ENCODE assay signal across 8 cellular contexts in the genomic region with DNA sequence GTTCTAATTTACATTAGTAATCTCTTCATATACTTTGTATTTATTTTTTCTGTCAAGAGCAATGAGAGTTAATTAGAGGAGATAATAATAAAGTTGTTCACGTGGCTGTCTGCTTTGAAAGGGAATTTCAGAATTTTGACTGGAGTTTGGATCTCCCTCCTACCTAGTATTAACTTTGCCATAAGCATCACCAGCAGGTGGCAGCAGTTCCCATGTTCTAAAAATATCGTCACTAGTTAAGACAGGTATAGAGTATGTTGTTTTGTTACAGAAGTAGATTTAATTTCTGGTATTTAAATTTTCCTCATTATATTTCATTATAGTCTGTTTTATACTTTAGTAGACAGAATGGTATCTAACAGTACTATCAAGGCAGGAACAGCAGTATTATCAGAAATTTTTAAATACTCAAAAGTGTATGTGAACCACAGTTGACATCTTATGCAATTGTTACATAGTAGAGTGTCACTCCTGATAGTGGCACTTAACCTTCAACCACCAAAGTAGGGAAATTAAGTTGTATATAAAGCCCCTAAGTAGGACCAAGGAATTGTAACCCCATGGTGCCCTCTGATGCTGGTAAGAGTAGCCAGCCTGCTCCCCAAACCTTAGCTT. TPM values are rescaled to one million over a fixed set of nuclear protein-coding genes. Genes with fewer than 3 reads are reported as not detected.
DNase-seq lines count a peak whose midpoint lies in the region; ATAC-seq and TF ChIP-seq lines count a peak whose summit lies in the region.

No MANE protein-coding gene starts in this region.

- intact Hi-C loops in HCT116 (cut with micrococcal nuclease) (loop anchor here (1.0 kb wide), 1 partner anchor 152 kb away; no protein-coding TSS in a partner anchor), lower lobe of right lung (cut with DNase I) (loop anchor here (10.0 kb wide), 1 partner anchor 142 kb away; no protein-coding TSS in a partner anchor)

- H3K9me3 ChIP-seq in HCT116 (ENCODE audit: control insufficient read depth in 1 of 2, insufficient read depth in 1 of 2, low read depth in 1 of 2, low read length in 2 of 2): no peaks in the 10 kb centered on the region
- H3K9me3 ChIP-seq in lower lobe of right lung: no peaks in the 10 kb centered on the region

- H4K20me1 ChIP-seq in HCT116 (ENCODE audit: insufficient read depth): no peaks in the 10 kb centered on the region

- TF ChIP-seq CTCF in HCT116 (IDR thresholded peaks at IDR 0.05 in 2 of 3, conservative IDR thresholded peaks at IDR 0.05 in 1 of 3; ENCODE audit: borderline replicate concordance in 1 of 3, insufficient read depth in 1 of 3, low read depth in 2 of 3, low read length in 2 of 3) (peak; percentile 69 to 82 (median 79)), coronary artery (IDR thresholded peaks at IDR 0.05) (peak; percentile 62), lower lobe of right lung (IDR thresholded peaks at IDR 0.05) (peak; percentile 87)

- H3K36me3 ChIP-seq in HCT116 (ENCODE audit: control insufficient read depth in 1 of 2, insufficient read depth in 2 of 2, low read length in 2 of 2) (peaks cover 6 to 22% of the 10 kb centered on the region in 2 experiments; a peak in 3 of 4 replicates), lower lobe of right lung (peaks cover 78% of the 10 kb centered on the region)

- POLR2A ChIA-PET in HCT116 (lab: Charles Lee): no interaction called here

- DNase-seq in D341Med (ENCODE audit: low spot score) (peak; percentile 46), HCT116 (ENCODE audit: low read depth, low spot score) (no peak), NCI-H446 treated with DMSO at 0.1 percent for 48 hours (lab: John Stamatoyannopoulos, UW) (peak; percentile 7), coronary artery (ENCODE audit: low spot score) (no peak), lower lobe of right lung (no peak)
- peak; percentile 74 to 88 for DNase-seq in activated CD4-positive, alpha-beta T cell treated with anti-CD3 and anti-CD28 coated beads for 4 hours
- DNase-seq in stimulated activated CD8-positive, alpha-beta memory T cell treated with anti-CD3 and anti-CD28 coated beads, Interleukin-2, amount 100 ng/mL, for 48 hours (ENCODE audit: low read depth in 2 of 2): peak; percentile 49 to 66

- H3K9ac ChIP-seq in HCT116 (ENCODE audit: low read length): no peak overlapping the region

- no peak overlapping the region for H3K4me2 ChIP-seq in HCT116 (ENCODE audit: low read length)

- peak; percentile 88 for ATAC-seq in HCT116
- peak; percentile 71 to 85 for ATAC-seq in lower lobe of right lung
- no peak for ATAC-seq in HG03139 (IDR thresholded peaks at IDR 0.05; ENCODE audit: unreplicated experiment)

- RAD21 ChIA-PET in HCT116 (lab: Charles Lee; ENCODE audit: low non-redundant PET in 1 of 2, low total read pairs in 2 of 2, uncharacterized antibody in 2 of 2, unreplicated experiment in 2 of 2): no interaction called here

- CTCF ChIA-PET in HCT116 (lab: Charles Lee): interaction anchor here (0.9 to 3.9 kb wide), 4 partner anchors 19 to 300 kb away, joined by 3 to 39 read pairs (median 3); no protein-coding TSS in a partner anchor

- no peaks in the 10 kb centered on the region for H3K4me1 ChIP-seq in HCT116 (ENCODE audit: control insufficient read depth in 1 of 2, insufficient read depth in 2 of 2, low read length in 2 of 2)
- H3K4me1 ChIP-seq in lower lobe of right lung: no peaks in the 10 kb centered on the region

- peak; percentile 78 for TF ChIP-seq RAD21 in HCT116 (IDR thresholded peaks at IDR 0.05; ENCODE audit: low read depth)

- BruUV-seq in HCT116 (replicated peaks; lab: Mats Ljungman, UMichigan): no TSS peak

- H3K27ac ChIP-seq in HCT116 (ENCODE audit: low read depth, low read length): no peak overlapping the region
- no peak overlapping the region for H3K27ac ChIP-seq in coronary artery
- H3K27ac ChIP-seq in lower lobe of right lung: no peak overlapping the region

- H3K27me3 ChIP-seq in HCT116 (ENCODE audit: insufficient read depth, low read length): no peaks in the 10 kb centered on the region
- no peaks in the 10 kb centered on the region for H3K27me3 ChIP-seq in lower lobe of right lung (ENCODE audit: low read depth)

- H3K4me3 ChIP-seq in HCT116 (replicated peaks in 1 of 2; ENCODE audit: low read depth in 1 of 2, low read length in 2 of 2) (no peak overlapping the region), coronary artery (no peak overlapping the region), lower lobe of right lung (no peak overlapping the region)

- H2AFZ ChIP-seq in HCT116 (ENCODE audit: low read depth, low read length, poor library complexity, severe bottlenecking): no peak overlapping the region

- H3K79me2 ChIP-seq in HCT116 (ENCODE audit: insufficient read depth, low read length): no peaks in the 10 kb centered on the region

- H3K9me2 ChIP-seq in HCT116 (ENCODE audit: insufficient read depth): no peaks in the 10 kb centered on the region

- TF ChIP-seq POLR2A in HCT116 (IDR thresholded peaks at IDR 0.05; ENCODE audit: borderline replicate concordance, extremely low read depth, insufficient read depth, insufficient read length): no peak

TF ChIP-seq in HCT116, 20 proteins besides CTCF, POLR2A, EP300 and RAD21:
- TF ChIP-seq FOSL1 (IDR thresholded peaks at IDR 0.05; ENCODE audit: low read depth): no peak
- 0 out of 2 replicates have a peak, but pooled peaks have one; percentile 13 for TF ChIP-seq JUND (IDR thresholded peaks at IDR 0.05)
TF ChIP-seq in HCT116: peak in this region for 1.

RNA-seq across cellular contexts. Expression of a gene that starts 20.4 kb away (rescaled TPM):
- total RNA-seq in HCT116 (2021; ENCODE audit: unreplicated experiment) (45.6 TPM), lower lobe of right lung (38.3 TPM)
- polyA plus RNA-seq in HCT116 (2012): 37.1 and 42.8 TPM in 2 replicates

RNA-seq across cellular contexts. Expression of a gene that starts 23.6 kb away (rescaled TPM):
- total RNA-seq in HCT116 (2021; ENCODE audit: unreplicated experiment): 37.5 TPM
- 21.3 and 28.3 TPM in 2 replicates for polyA plus RNA-seq in HCT116 (2012)
- 47.1 TPM for total RNA-seq in lower lobe of right lung

RNA-seq across cellular contexts. Expression of a gene that starts 34.5 kb away (rescaled TPM):
- 0.02 TPM for total RNA-seq in HCT116 (2021; ENCODE audit: unreplicated experiment)
- polyA plus RNA-seq in HCT116 (2012): 0.42 and 0.50 TPM in 2 replicates
- total RNA-seq in lower lobe of right lung: 14.9 TPM

Comparison
In these comparisons a context has a peak if more than half of its experiments do, and no peak if none do; other contexts are left out.
1. DNase-seq: peak in D341Med (single experiment), NCI-H446 treated with DMSO at 0.1 percent for 48 hours (single experiment), activated CD4-positive, alpha-beta T cell treated with anti-CD3 and anti-CD28 coated beads for 4 hours (2 of 2) and stimulated activated CD8-positive, alpha-beta memory T cell treated with anti-CD3 and anti-CD28 coated beads, Interleukin-2, amount 100 ng/mL, for 48 hours (2 of 2); none in HCT116 (single experiment), coronary artery (single experiment) and lower lobe of right lung (single experiment).
2. RNA of a gene that starts 34.5 kb away (total RNA-seq): 14.9 TPM in lower lobe of right lung (single experiment); 0.02 TPM in HCT116 (single experiment); every median in the first group is over 10 times any median in the second.
3. Peak in every context shown above with its lines, with median percentiles within 50 percentile points of each other: CTCF ChIP-seq.